Comparison of ENCODE assay signal across 9 cellular contexts in the genomic region with DNA sequence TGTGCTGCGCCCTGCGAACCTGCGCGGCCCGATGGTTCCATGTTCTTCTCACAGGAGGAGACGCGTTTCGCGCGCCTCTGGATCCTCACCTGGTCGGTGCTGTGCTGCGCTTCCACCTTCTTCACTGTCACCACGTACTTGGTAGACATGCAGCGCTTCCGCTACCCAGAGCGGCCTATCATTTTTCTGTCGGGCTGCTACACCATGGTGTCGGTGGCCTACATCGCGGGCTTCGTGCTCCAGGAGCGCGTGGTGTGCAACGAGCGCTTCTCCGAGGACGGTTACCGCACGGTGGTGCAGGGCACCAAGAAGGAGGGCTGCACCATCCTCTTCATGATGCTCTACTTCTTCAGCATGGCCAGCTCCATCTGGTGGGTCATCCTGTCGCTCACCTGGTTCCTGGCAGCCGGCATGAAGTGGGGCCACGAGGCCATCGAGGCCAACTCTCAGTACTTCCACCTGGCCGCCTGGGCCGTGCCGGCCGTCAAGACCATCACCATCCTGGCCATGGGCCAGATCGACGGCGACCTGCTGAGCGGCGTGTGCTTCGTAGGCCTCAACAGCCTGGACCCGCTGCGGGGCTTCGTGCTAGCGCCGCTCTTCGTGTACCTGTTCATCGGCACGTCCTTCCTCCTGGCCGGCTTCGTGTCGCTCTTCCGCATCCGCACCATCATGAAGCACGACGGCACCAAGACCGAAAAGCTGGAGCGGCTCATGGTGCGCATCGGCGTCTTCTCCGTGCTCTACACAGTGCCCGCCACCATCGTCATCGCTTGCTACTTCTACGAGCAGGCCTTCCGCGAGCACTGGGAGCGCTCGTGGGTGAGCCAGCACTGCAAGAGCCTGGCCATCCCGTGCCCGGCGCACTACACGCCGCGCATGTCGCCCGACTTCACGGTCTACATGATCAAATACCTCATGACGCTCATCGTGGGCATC. TPM values are rescaled to one million over a fixed set of nuclear protein-coding genes. Genes with fewer than 3 reads are reported as not detected.
A peak's percentile ranks its signal among the peaks of the same experiment; 100 is the strongest.
DNase-seq lines count a peak whose midpoint lies in the region; FAIRE-seq and TF ChIP-seq lines count a peak whose summit lies in the region.
"Had no signal": no experiment of that assay in that cellular context is flagged by ENCODE, and none has a peak within 500 bp of the region (broad histone marks: within the 10 kb centered on the region; RNA-seq: fewer than 3 reads in every experiment).

No MANE protein-coding gene starts in this region.

- H3K4me1 ChIP-seq in H9 (ENCODE audit: insufficient read depth, low read length) (peaks cover 12% of the 10 kb centered on the region), keratinocyte (ENCODE audit: control insufficient read depth, extremely low read depth, insufficient read depth, low read length) (peaks cover 15% of the 10 kb centered on the region), stomach (peaks cover 15 to 43% (median 25%) of the 10 kb centered on the region in 4 donors)

- peaks cover 60% of the 10 kb centered on the region for H3K27me3 Mint-ChIP-seq in H9 (ENCODE audit: low read depth)
- H3K27me3 Mint-ChIP-seq in activated naive CD8-positive, alpha-beta T cell, result peaks cover 30% of the 10 kb centered on the region

- no peak overlapping the region for H2AK5ac ChIP-seq in H9 (ENCODE audit: insufficient read length, low read length)

- H3K4me3 ChIP-seq in keratinocyte (ENCODE audit: control insufficient read depth in 2 of 3, extremely low read depth in 1 of 3, insufficient read depth in 2 of 3, low read depth in 1 of 3, low read length in 3 of 3), result peak overlapping the region in 1 of 3 experiments; percentile 67
- peak overlapping the region; percentile 56 to 72 (median 62) for H3K4me3 ChIP-seq in stomach

- no peak overlapping the region for H3K23ac ChIP-seq in H9 (ENCODE audit: insufficient read length, low read depth, low read length)

- no peak overlapping the region for H4K8ac ChIP-seq in H9 (replicated peaks; ENCODE audit: insufficient read length, low read depth, low read length)

- peak overlapping the region; percentile 11 for H3K18ac ChIP-seq in H9 (ENCODE audit: insufficient read length, low read depth, low read length)

- no peak for TF ChIP-seq POLR2A in stomach (IDR thresholded peaks at IDR 0.05)

- peak overlapping the region; percentile 53 to 98 (median 88); a peak in 6 of 7 replicates for H3K27ac Mint-ChIP-seq in H9
- no peak overlapping the region for H3K27ac Mint-ChIP-seq in activated naive CD8-positive, alpha-beta T cell

- H2AFZ ChIP-seq in H9 (ENCODE audit: low read length) (no peak overlapping the region), keratinocyte (ENCODE audit: control insufficient read depth, low read length) (no peak overlapping the region)

- H3K4me1 Mint-ChIP-seq in H9, result peaks cover 50 to 70% of the 10 kb centered on the region in 2 experiments
- H3K4me1 Mint-ChIP-seq in activated naive CD8-positive, alpha-beta T cell (ENCODE audit: low read depth), result peaks cover 22% of the 10 kb centered on the region

- no peak overlapping the region for H2BK20ac ChIP-seq in H9 (ENCODE audit: low read depth, low read length, poor library complexity, severe bottlenecking)

- no peak overlapping the region for H3K14ac ChIP-seq in H9 (ENCODE audit: insufficient read depth, low read length)

- no peak for TF ChIP-seq CTCF in H9 (conservative IDR thresholded peaks at IDR 0.05)
- TF ChIP-seq CTCF in keratinocyte (optimal IDR thresholded peaks at IDR 0.05 in 1 of 3, IDR thresholded peaks at IDR 0.05 in 1 of 3, conservative IDR thresholded peaks at IDR 0.05 in 1 of 3; ENCODE audit: extremely low read depth in 1 of 3, insufficient read depth in 2 of 3, low read length in 3 of 3), result no peak
- TF ChIP-seq CTCF in stomach (IDR thresholded peaks at IDR 0.05), result no peak

- no CpG with 5 or more reads among the region's 83 CpGs for WGBS in H9 (ENCODE audit: extremely low coverage, insufficient read length, low lambda C conversion rate)
- 40 to 60% (median 43%) methylated on average over 66 to 83 of the region's 83 CpGs for WGBS in stomach, 5 donors

- H3K4me2 ChIP-seq in H9 (ENCODE audit: insufficient read depth, insufficient read length, low read length), result peak overlapping the region; percentile 83
- peak overlapping the region; percentile 70 for H3K4me2 ChIP-seq in keratinocyte (ENCODE audit: control insufficient read depth, extremely low read depth, insufficient read depth, low read depth, low read length)

- H3K27me3 ChIP-seq in H9 (ENCODE audit: insufficient read depth, low read length), result peaks cover 28% of the 10 kb centered on the region
- H3K27me3 ChIP-seq in keratinocyte (ENCODE audit: control insufficient read depth, extremely low read depth, insufficient read depth, low read length), result no peaks in the 10 kb centered on the region
- peaks cover 0 to 71% (median 31%) of the 10 kb centered on the region in 3 donors for H3K27me3 ChIP-seq in stomach

- no peaks in the 10 kb centered on the region for H4K20me1 ChIP-seq in H9 (ENCODE audit: control insufficient read depth, insufficient read depth, insufficient read length)
- no peaks in the 10 kb centered on the region for H4K20me1 ChIP-seq in keratinocyte (ENCODE audit: control insufficient read depth, extremely low read depth, insufficient read depth, low read length)

- FAIRE-seq in keratinocyte (lab: Jason Lieb, UNC), result no peak
- FAIRE-seq: GM19239 had no signal

- DNase-seq in H9 (peak; percentile 64), keratinocyte (ENCODE audit: low read depth, low spot score) (no peak), stomach (no peak), GDM1 (lab: John Stamatoyannopoulos, UW) (no peak), NCI-H1694 (lab: John Stamatoyannopoulos, UW) (no peak)
- no peak for DNase-seq in activated CD8-positive, alpha-beta memory T cell treated with anti-CD3 and anti-CD28 coated beads for 24 hours

- no peak overlapping the region for H2BK15ac ChIP-seq in H9 (ENCODE audit: low read depth, low read length)

- no peak overlapping the region for H3K56ac ChIP-seq in H9 (ENCODE audit: insufficient read length, low read depth, low read length)

- H3K79me2 ChIP-seq in H9 (ENCODE audit: insufficient read depth, low read length) (no peaks in the 10 kb centered on the region), keratinocyte (ENCODE audit: control insufficient read depth, insufficient read depth, low read length) (peaks cover 6% of the 10 kb centered on the region)

- no peak overlapping the region for H3K4ac ChIP-seq in H9 (ENCODE audit: low read depth, low read length)

- H3K9me3 ChIP-seq in H9 (ENCODE audit: control insufficient read depth, low read depth, low read length) (no peaks in the 10 kb centered on the region), keratinocyte (ENCODE audit: control insufficient read depth, low read depth, low read length) (no peaks in the 10 kb centered on the region), stomach (no peaks in the 10 kb centered on the region)

- dilution Hi-C loops in keratinocyte (cut with MboI; ENCODE audit: extremely low pct_ligation_motif_present, low sequenced_read_pairs), result no loop called here

- H3K36me3 ChIP-seq in keratinocyte (ENCODE audit: control insufficient read depth in 2 of 2, extremely low read depth in 1 of 2, insufficient read depth in 2 of 2, low read length in 2 of 2) (no peaks in the 10 kb centered on the region), stomach (no peaks in the 10 kb centered on the region)

- peaks cover 16% of the 10 kb centered on the region for H3K23me2 ChIP-seq in H9 (ENCODE audit: insufficient read length, low read depth, low read length, poor library complexity, severe bottlenecking)

- H2BK120ac ChIP-seq in H9 (ENCODE audit: low read depth, low read length, poor library complexity, severe bottlenecking), result no peak overlapping the region

- H3T11ph ChIP-seq in H9 (ENCODE audit: low read length), result no peak overlapping the region

- no peaks in the 10 kb centered on the region for H3K79me1 ChIP-seq in H9 (ENCODE audit: insufficient read depth, low read depth, low read length, poor library complexity, severe bottlenecking)

- H3K9me3 Mint-ChIP-seq in H9, result peaks cover 0 to 10% of the 10 kb centered on the region in 2 experiments; a peak in 3 of 5 replicates
- no peaks in the 10 kb centered on the region for H3K9me3 Mint-ChIP-seq in activated naive CD8-positive, alpha-beta T cell (ENCODE audit: low read depth)

- H3K27ac ChIP-seq in H9 (ENCODE audit: insufficient read length, low read depth, low read length), result no peak overlapping the region
- no peak overlapping the region for H3K27ac ChIP-seq in keratinocyte (ENCODE audit: control insufficient read depth, insufficient read depth, low read length)
- H3K27ac ChIP-seq in stomach, result peak overlapping the region in 1 of 5 donors; percentile 80
- H3K27ac ChIP-seq: VCaP had no signal

- H2BK5ac ChIP-seq in H9 (ENCODE audit: insufficient read length, low read length), result no peak overlapping the region

- intact Hi-C loops in stomach (cut with DNase I; ENCODE audit: low total_unique reads), result no loop called here

- no peak overlapping the region for H2BK12ac ChIP-seq in H9 (ENCODE audit: insufficient read length, low read depth, low read length)

- peak overlapping the region; percentile 83 to 90 for H3K4me3 Mint-ChIP-seq in H9
- peak overlapping the region; percentile 81 for H3K4me3 Mint-ChIP-seq in activated naive CD8-positive, alpha-beta T cell

- no peak for TF ChIP-seq EP300 in stomach (IDR thresholded peaks at IDR 0.05)

- H3K9me1 ChIP-seq in keratinocyte (ENCODE audit: control insufficient read depth, extremely low read depth, insufficient read depth, low read length), result no peaks in the 10 kb centered on the region

- no peak overlapping the region for H4K91ac ChIP-seq in H9 (ENCODE audit: insufficient read length, low read depth, low read length)

- H3K9ac ChIP-seq in H9 (ENCODE audit: extremely low read depth, insufficient read length, low read length) (no peak overlapping the region), keratinocyte (ENCODE audit: control insufficient read depth, extremely low read depth, insufficient read depth, low read length) (no peak overlapping the region)

- H3K36me3 Mint-ChIP-seq in H9 (ENCODE audit: insufficient read depth in 1 of 3, low read depth in 3 of 3), result peaks cover 3 to 14% (median 14%) of the 10 kb centered on the region in 3 experiments; a peak in 6 of 7 replicates
- no peaks in the 10 kb centered on the region for H3K36me3 Mint-ChIP-seq in activated naive CD8-positive, alpha-beta T cell

- H4K5ac ChIP-seq in H9 (ENCODE audit: insufficient read length, low read depth, low read length), result no peak overlapping the region

RNA-seq across cellular contexts. Expression of a gene that starts 1.3 kb away (rescaled TPM):
- total RNA-seq in H9 (2021) (17.4 and 18.2 TPM in 2 replicates), stomach (10 to 100 TPM in 1 of 5 donors, 1 to 10 TPM in 2, not detected in 2; 1.0 to 19.3 (median 2.2) TPM)
- polyA plus RNA-seq in keratinocyte (2.6 to 4.6 TPM (median 2.7 TPM) in 3 replicates), stomach (1 to 10 TPM in 1 of 3 donors, under 1 TPM in 2; 0.31 to 1.5 (median 0.75) TPM)
- not detected for polyA plus RNA-seq in keratinocyte (2011; ENCODE audit: low read depth)
- 0.98 and 2.2 TPM in 2 replicates for polyA plus RNA-seq in keratinocyte (2011; cell fraction: cytosol; rRNA removed)
- polyA plus RNA-seq in keratinocyte (2011; cell fraction: nucleus; rRNA removed), result 3.9 and 6.6 TPM in 2 replicates
- polyA plus RNA-seq in keratinocyte (2012; ENCODE audit: low replicate concordance), result 0.21 and 6.3 TPM in 2 replicates
- polyA minus RNA-seq in keratinocyte, result 3.0 to 13.8 TPM (median 3.9 TPM) in 3 replicates
- 6.9 TPM for polyA minus RNA-seq in keratinocyte (2011; cell fraction: cytosol; rRNA and poly(A)+ RNA removed)
- polyA minus RNA-seq in keratinocyte (2011; cell fraction: nucleus; rRNA and poly(A)+ RNA removed), result 8.8 and 9.9 TPM in 2 replicates

RNA-seq across cellular contexts. Expression of a gene that starts 55.4 kb away (rescaled TPM):
- total RNA-seq in H9 (2021) (49.1 and 51.5 TPM in 2 replicates), stomach (10 to 100 TPM; 18.0 to 58.2 (median 21.0) TPM)
- polyA plus RNA-seq in keratinocyte (11.4 to 15.1 TPM (median 13.4 TPM) in 3 replicates), stomach (1 to 10 TPM; 5.2 to 6.9 (median 6.4) TPM)
- 37.0 TPM for polyA plus RNA-seq in keratinocyte (2011; ENCODE audit: low read depth)
- 9.6 and 12.4 TPM in 2 replicates for polyA plus RNA-seq in keratinocyte (2011; cell fraction: cytosol; rRNA removed)
- 31.2 and 31.7 TPM in 2 replicates for polyA plus RNA-seq in keratinocyte (2011; cell fraction: nucleus; rRNA removed)
- 13.4 and 13.8 TPM in 2 replicates for polyA plus RNA-seq in keratinocyte (2012; ENCODE audit: low replicate concordance)
- polyA minus RNA-seq in keratinocyte, result 17.8 to 27.3 TPM (median 19.9 TPM) in 3 replicates
- polyA minus RNA-seq in keratinocyte (2011; cell fraction: cytosol; rRNA and poly(A)+ RNA removed), result 8.4 TPM
- polyA minus RNA-seq in keratinocyte (2011; cell fraction: nucleus; rRNA and poly(A)+ RNA removed), result 26.6 and 47.6 TPM in 2 replicates
